ENCODE assay signal across 17 cellular contexts in genomic region chr6:68572975-68573374, GRCh38.
DNase-seq lines count a peak whose midpoint lies in the region; ATAC-seq, FAIRE-seq and TF ChIP-seq lines count a peak whose summit lies in the region.
"Had no signal": no experiment of that assay in that cellular context is flagged by ENCODE, and none has a peak within 500 bp of the region (broad histone marks: within the 10 kb centered on the region; RNA-seq: fewer than 3 reads in every experiment).

No MANE protein-coding gene starts in this region.

- H3K36me3 ChIP-seq in HepG2 (replicated peaks in 1 of 2; ENCODE audit: control insufficient read depth in 1 of 2, insufficient read depth in 2 of 2, low read length in 2 of 2): no peaks in the 10 kb centered on the region
- no peaks in the 10 kb centered on the region for H3K36me3 ChIP-seq in right lobe of liver
- H3K36me3 ChIP-seq: prostate gland, spleen, transverse colon had no signal

- no CpG with 5 or more reads among the region's 4 CpGs for WGBS in HepG2 (ENCODE audit: low lambda C conversion rate)
- 71% methylated on average over 3 of the region's 4 CpGs for WGBS in right lobe of liver (ENCODE audit: insufficient coverage, low coverage, low lambda C conversion rate, missing lambda C conversion rate)

- no peak for FAIRE-seq in HepG2 (lab: Jason Lieb, UNC)
- FAIRE-seq: A204.1, kidney had no signal

- no peak for TF ChIP-seq CTCF in HepG2 (CRISPR knock-in tag; IDR thresholded peaks at IDR 0.05)
- TF ChIP-seq CTCF in right lobe of liver (IDR thresholded peaks at IDR 0.05): no peak

- H3K4me3 ChIP-seq in HepG2 (replicated peaks in 1 of 3; ENCODE audit: insufficient read depth in 1 of 3, low read depth in 2 of 3, low read length in 3 of 3) (no peak overlapping the region), right lobe of liver (no peak overlapping the region)
- H3K4me3 ChIP-seq: prostate gland, spleen, transverse colon had no signal

- H3K4me2 ChIP-seq in HepG2 (ENCODE audit: low read depth, low read length): no peak overlapping the region

- no TSS peak for BruUV-seq in HepG2 (replicated peaks; lab: Mats Ljungman, UMichigan)

- POLR2A ChIA-PET in HepG2 (lab: Yijun Ruan, JAX): no interaction called here

- no peak overlapping the region for H2AFZ ChIP-seq in HepG2 (ENCODE audit: low read length)

- DNase-seq in HepG2 (ENCODE audit: low spot score) (no peak), right lobe of liver (no peak), RKO (ENCODE audit: low spot score) (no peak), GDM1 (lab: John Stamatoyannopoulos, UW) (no peak), DMS 273 treated with DMSO at 0.1 percent for 48 hours (lab: John Stamatoyannopoulos, UW) (no peak)
- DNase-seq in activated CD4-positive, CD25-positive, alpha-beta regulatory T cell treated with anti-CD3 and anti-CD28 coated beads, Interleukin-2, amount 50 U/mL, for 72 hours: no peak
- DNase-seq: activated CD4-positive, CD25-positive, alpha-beta regulatory T cell; activated effector memory CD4-positive, alpha-beta T cell treated with anti-CD3 and anti-CD28 coated beads, Interleukin-2, amount 50 U/mL, for 16 hours; aorta; spleen; transverse colon had no signal

- no peak for ATAC-seq in HepG2
- ATAC-seq in right lobe of liver: no peak
- ATAC-seq in HG02759 (IDR thresholded peaks at IDR 0.05; ENCODE audit: unreplicated experiment): peak; percentile 31
- peak; percentile 12 for ATAC-seq in HG03442 (IDR thresholded peaks at IDR 0.05; ENCODE audit: unreplicated experiment)
- ATAC-seq: stimulated activated memory B cell treated with anti-CD40 and anti-IgM and Interleukin-4, amounts not matched to agents 10 μg/mL and 1 μg/mL and 100 μg/mL, for 72 hours had no signal

- intact Hi-C loops in HepG2 (cut with micrococcal nuclease; ENCODE audit: unreplicated experiment) (no loop called here), right lobe of liver (cut with DNase I) (no loop called here)

- TF ChIP-seq POLR2A in HepG2 (IDR thresholded peaks at IDR 0.05; ENCODE audit: insufficient read depth in 1 of 2, low read depth in 2 of 2, low read length in 2 of 2) (no peak), right lobe of liver (IDR thresholded peaks at IDR 0.05) (no peak)

- no peaks in the 10 kb centered on the region for H4K20me1 ChIP-seq in HepG2 (ENCODE audit: insufficient read depth, low read length)

- H3K79me2 ChIP-seq in HepG2 (ENCODE audit: insufficient read depth, low read length): no peaks in the 10 kb centered on the region

- TF ChIP-seq RAD21 in HepG2 (CRISPR knock-in tag; IDR thresholded peaks at IDR 0.05): no peak

- no peak overlapping the region for H3K27ac ChIP-seq in HepG2 (ENCODE audit: extremely low read length, insufficient read depth, low read length)
- no peak overlapping the region for H3K27ac ChIP-seq in right lobe of liver
- H3K27ac ChIP-seq: prostate gland, spleen, transverse colon had no signal

- H3K9ac ChIP-seq in HepG2 (ENCODE audit: insufficient read depth, low read depth, low read length): no peak overlapping the region

- CTCF ChIA-PET in HepG2 (lab: Yijun Ruan, JAX; ENCODE audit: low intra/inter-chr PET ratio, low total read pairs): no interaction called here

- H3K27me3 ChIP-seq in HepG2 (ENCODE audit: control insufficient read depth in 1 of 2, insufficient read depth in 2 of 2, low read length in 2 of 2) (no peaks in the 10 kb centered on the region), right lobe of liver (no peaks in the 10 kb centered on the region)
- H3K27me3 ChIP-seq: transverse colon had no signal

- no peaks in the 10 kb centered on the region for H3K4me1 ChIP-seq in HepG2 (ENCODE audit: insufficient read depth, low read length)
- H3K4me1 ChIP-seq in right lobe of liver: no peaks in the 10 kb centered on the region
- H3K4me1 ChIP-seq: prostate gland, spleen, transverse colon had no signal

- in situ Hi-C loops in HepG2 (cut with HindIII; ENCODE audit: extremely low pct_ligation_motif_present, low pct_unique_long_range_greater_than_20kb): no loop called here

- no peaks in the 10 kb centered on the region for H3K9me3 ChIP-seq in HepG2 (ENCODE audit: low read length)
- no peaks in the 10 kb centered on the region for H3K9me3 ChIP-seq in right lobe of liver
- H3K9me3 ChIP-seq: prostate gland had no signal

- TF ChIP-seq EP300 in HepG2 (IDR thresholded peaks at IDR 0.05; ENCODE audit: low read depth in 2 of 2, low read length in 2 of 2) (no peak), HepG2 (CRISPR knock-in tag; IDR thresholded peaks at IDR 0.05; ENCODE audit: borderline replicate concordance) (no peak)

TF ChIP-seq in HepG2, 621 proteins besides CTCF, POLR2A, EP300 and RAD21:
- TF ChIP-seq BRD4 (CRISPR knock-in tag; IDR thresholded peaks at IDR 0.05) (no peak), ZKSCAN8 (CRISPR knock-in tag; IDR thresholded peaks at IDR 0.05; ENCODE audit: borderline replicate concordance) (no peak), GATA4 (IDR thresholded peaks at IDR 0.05; ENCODE audit: borderline replicate concordance, low read depth) (no peak), MAFK (conservative IDR thresholded peaks at IDR 0.05 in 1 of 2, IDR thresholded peaks at IDR 0.05 in 1 of 2; ENCODE audit: low read length in 2 of 2) (peak; percentile 86 to 91), MAFF (IDR thresholded peaks at IDR 0.05; ENCODE audit: low read depth, low read length) (peak; percentile 82)

Comparison
In these comparisons a context has a peak if more than half of its experiments do, and no peak if none do; other contexts are left out.
1. ATAC-seq: peak in HG02759 (single experiment) and HG03442 (single experiment); none in HepG2 (single experiment) and right lobe of liver (0 of 4).